ENCODE assay signal across 1 cellular context in the genomic region with DNA sequence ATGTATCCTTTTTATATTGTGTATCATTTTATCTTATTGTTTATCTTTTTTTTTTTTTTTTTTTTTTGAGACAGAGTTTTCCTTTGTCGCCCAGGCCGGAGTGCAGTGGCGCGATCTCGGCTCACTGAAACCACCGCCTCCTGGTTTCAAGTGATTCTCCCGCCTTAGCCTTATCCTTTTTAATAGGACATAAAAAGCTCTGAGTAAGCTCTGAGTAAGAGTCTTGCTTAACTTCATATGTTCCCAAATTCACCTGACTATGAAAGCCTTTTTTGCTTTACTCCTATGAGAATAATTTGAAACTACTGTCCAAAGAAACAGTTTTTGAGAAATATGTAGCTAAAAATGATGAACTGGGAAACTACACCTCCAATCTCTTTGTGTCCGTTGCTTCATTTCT.
TF ChIP-seq lines count a peak whose summit lies in the region.

No MANE protein-coding gene starts in this region.

TF ChIP-seq in SK-N-SH, 30 proteins besides CTCF, POLR2A, EP300 and RAD21 (continued from another document):
- TF ChIP-seq, protein P1, sequence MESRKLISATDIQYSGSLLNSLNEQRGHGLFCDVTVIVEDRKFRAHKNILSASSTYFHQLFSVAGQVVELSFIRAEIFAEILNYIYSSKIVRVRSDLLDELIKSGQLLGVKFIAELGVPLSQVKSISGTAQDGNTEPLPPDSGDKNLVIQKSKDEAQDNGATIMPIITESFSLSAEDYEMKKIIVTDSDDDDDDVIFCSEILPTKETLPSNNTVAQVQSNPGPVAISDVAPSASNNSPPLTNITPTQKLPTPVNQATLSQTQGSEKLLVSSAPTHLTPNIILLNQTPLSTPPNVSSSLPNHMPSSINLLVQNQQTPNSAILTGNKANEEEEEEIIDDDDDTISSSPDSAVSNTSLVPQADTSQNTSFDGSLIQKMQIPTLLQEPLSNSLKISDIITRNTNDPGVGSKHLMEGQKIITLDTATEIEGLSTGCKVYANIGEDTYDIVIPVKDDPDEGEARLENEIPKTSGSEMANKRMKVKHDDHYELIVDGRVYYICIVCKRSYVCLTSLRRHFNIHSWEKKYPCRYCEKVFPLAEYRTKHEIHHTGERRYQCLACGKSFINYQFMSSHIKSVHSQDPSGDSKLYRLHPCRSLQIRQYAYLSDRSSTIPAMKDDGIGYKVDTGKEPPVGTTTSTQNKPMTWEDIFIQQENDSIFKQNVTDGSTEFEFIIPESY (IDR thresholded peaks at IDR 0.05; ENCODE audit: borderline replicate concordance, low read depth): no peak
- TF ChIP-seq RCOR1 (IDR thresholded peaks at IDR 0.05; ENCODE audit: low read length) (no peak), SIN3A (IDR thresholded peaks at IDR 0.05; ENCODE audit: borderline replicate concordance, low read depth, low read length) (no peak), TCF12 (IDR thresholded peaks at IDR 0.05) (no peak), GATA2 (CRISPR knock-in tag; IDR thresholded peaks at IDR 0.05) (no peak), FOSL2 (IDR thresholded peaks at IDR 0.05; ENCODE audit: borderline replicate concordance, low read depth) (no peak), TAF1 (IDR thresholded peaks at IDR 0.05; ENCODE audit: borderline replicate concordance, low read depth, low read length) (no peak), SMC3 (IDR thresholded peaks at IDR 0.05; ENCODE audit: low read depth, low read length) (no peak)
- TF ChIP-seq, protein P2, sequence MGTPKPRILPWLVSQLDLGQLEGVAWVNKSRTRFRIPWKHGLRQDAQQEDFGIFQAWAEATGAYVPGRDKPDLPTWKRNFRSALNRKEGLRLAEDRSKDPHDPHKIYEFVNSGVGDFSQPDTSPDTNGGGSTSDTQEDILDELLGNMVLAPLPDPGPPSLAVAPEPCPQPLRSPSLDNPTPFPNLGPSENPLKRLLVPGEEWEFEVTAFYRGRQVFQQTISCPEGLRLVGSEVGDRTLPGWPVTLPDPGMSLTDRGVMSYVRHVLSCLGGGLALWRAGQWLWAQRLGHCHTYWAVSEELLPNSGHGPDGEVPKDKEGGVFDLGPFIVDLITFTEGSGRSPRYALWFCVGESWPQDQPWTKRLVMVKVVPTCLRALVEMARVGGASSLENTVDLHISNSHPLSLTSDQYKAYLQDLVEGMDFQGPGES (IDR thresholded peaks at IDR 0.05; ENCODE audit: low read depth, low read length): no peak
- TF ChIP-seq, protein P3, sequence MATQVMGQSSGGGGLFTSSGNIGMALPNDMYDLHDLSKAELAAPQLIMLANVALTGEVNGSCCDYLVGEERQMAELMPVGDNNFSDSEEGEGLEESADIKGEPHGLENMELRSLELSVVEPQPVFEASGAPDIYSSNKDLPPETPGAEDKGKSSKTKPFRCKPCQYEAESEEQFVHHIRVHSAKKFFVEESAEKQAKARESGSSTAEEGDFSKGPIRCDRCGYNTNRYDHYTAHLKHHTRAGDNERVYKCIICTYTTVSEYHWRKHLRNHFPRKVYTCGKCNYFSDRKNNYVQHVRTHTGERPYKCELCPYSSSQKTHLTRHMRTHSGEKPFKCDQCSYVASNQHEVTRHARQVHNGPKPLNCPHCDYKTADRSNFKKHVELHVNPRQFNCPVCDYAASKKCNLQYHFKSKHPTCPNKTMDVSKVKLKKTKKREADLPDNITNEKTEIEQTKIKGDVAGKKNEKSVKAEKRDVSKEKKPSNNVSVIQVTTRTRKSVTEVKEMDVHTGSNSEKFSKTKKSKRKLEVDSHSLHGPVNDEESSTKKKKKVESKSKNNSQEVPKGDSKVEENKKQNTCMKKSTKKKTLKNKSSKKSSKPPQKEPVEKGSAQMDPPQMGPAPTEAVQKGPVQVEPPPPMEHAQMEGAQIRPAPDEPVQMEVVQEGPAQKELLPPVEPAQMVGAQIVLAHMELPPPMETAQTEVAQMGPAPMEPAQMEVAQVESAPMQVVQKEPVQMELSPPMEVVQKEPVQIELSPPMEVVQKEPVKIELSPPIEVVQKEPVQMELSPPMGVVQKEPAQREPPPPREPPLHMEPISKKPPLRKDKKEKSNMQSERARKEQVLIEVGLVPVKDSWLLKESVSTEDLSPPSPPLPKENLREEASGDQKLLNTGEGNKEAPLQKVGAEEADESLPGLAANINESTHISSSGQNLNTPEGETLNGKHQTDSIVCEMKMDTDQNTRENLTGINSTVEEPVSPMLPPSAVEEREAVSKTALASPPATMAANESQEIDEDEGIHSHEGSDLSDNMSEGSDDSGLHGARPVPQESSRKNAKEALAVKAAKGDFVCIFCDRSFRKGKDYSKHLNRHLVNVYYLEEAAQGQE (IDR thresholded peaks at IDR 0.05; ENCODE audit: low read depth, low read length): no peak
